8 cellular contexts compared by ENCODE assay signal in the genomic region with DNA sequence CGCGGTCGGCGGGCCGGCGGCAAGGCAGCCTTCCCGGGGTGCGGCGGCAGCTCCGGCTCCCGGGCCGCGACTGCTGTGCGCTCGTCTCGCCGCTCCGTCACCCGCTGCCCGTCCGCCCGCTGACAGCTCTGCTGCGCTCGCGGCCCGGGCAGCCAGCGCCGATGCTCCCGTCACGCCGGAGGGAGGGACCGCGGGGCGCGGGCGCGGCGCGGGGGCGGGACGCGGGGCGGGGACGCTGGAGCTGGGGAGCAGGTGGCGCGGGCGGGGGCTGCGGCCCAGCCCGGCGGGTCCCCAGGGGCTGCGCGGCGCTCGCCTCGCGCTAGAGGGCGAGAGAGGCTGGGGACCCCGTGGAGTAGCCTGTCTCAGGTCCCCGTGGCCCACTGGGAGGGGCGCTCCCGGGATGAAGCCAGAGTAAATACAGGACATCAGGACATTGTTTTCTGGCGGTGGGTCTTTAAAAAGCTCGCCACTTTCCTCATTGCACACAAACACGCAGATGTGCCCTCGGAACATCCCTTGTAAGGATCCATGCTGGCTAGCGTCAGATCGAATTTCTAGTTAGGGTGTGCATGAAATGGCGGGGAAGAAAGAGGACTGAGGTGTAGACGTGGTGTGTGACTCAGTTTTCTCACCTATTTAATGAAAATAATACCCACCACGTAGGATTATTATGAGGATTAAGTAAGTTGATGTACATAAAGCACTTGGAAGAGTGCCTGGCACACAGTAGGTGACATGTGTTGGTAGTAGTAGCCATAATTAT. TPM values are rescaled to one million over a fixed set of nuclear protein-coding genes. Genes with fewer than 3 reads are reported as not detected.
DNase-seq lines count a peak whose midpoint lies in the region; ATAC-seq and TF ChIP-seq lines count a peak whose summit lies in the region.

A gene with protein sequence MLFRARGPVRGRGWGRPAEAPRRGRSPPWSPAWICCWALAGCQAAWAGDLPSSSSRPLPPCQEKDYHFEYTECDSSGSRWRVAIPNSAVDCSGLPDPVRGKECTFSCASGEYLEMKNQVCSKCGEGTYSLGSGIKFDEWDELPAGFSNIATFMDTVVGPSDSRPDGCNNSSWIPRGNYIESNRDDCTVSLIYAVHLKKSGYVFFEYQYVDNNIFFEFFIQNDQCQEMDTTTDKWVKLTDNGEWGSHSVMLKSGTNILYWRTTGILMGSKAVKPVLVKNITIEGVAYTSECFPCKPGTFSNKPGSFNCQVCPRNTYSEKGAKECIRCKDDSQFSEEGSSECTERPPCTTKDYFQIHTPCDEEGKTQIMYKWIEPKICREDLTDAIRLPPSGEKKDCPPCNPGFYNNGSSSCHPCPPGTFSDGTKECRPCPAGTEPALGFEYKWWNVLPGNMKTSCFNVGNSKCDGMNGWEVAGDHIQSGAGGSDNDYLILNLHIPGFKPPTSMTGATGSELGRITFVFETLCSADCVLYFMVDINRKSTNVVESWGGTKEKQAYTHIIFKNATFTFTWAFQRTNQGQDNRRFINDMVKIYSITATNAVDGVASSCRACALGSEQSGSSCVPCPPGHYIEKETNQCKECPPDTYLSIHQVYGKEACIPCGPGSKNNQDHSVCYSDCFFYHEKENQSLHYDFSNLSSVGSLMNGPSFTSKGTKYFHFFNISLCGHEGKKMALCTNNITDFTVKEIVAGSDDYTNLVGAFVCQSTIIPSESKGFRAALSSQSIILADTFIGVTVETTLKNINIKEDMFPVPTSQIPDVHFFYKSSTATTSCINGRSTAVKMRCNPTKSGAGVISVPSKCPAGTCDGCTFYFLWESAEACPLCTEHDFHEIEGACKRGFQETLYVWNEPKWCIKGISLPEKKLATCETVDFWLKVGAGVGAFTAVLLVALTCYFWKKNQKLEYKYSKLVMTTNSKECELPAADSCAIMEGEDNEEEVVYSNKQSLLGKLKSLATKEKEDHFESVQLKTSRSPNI (minus strand): TSS at position 130 of the 763 bp plus-strand sequence. CDS start 141 bp downstream, outside the sequence.

- peak within 1 kb of the TSS; percentile 78 to 88 (median 84) for H3K4me3 Mint-ChIP-seq in naive thymus-derived CD4-positive, alpha-beta T cell

- H3K79me2 ChIP-seq in PC-3 (ENCODE audit: low read length): no peaks in the 10 kb centered on the region

- TSS peak; percentile 30 for BruUV-seq in PC-3 (replicated peaks; lab: Mats Ljungman, UMichigan)

- no peaks in the 10 kb centered on the region for H3K36me3 Mint-ChIP-seq in naive thymus-derived CD4-positive, alpha-beta T cell

- H3K9ac ChIP-seq in HUES6 (ENCODE audit: low read length) (peak within 1 kb of the TSS; percentile 54), PC-3 (ENCODE audit: low read length) (peak within 1 kb of the TSS; percentile 55)

- POLR2A ChIA-PET in PC-3 (lab: Charles Lee; ENCODE audit: unreplicated experiment): interaction anchor here (0.6 to 1.2 kb wide), 2 partner anchors 92 to 104 kb away, joined by 10 to 13 read pairs; a partner anchor contains a TSS
- POLR2A ChIA-PET in naive thymus-derived CD4-positive, alpha-beta T cell (lab: Charles Lee): interaction anchor here (0.9 to 1.0 kb wide), 2 partner anchors 93 to 160 kb away, joined by 3 to 9 read pairs; a partner anchor contains a TSS

- DNase-seq in DMS 273 treated with DMSO at 0.1 percent for 48 hours (lab: John Stamatoyannopoulos, UW) (peak; percentile 88), PC-3 (peak; percentile 80), activated T-helper 1 cell treated with Interleukin-2 at 50 U/mL for 16 hours (ENCODE audit: low read depth) (peak; percentile 72), fibroblast of mammary gland (ENCODE audit: low read depth) (peak; percentile 25)
- peak; percentile 68 to 83 (median 75) for DNase-seq in naive thymus-derived CD4-positive, alpha-beta T cell
- DNase-seq in stimulated activated naive CD4-positive, alpha-beta T cell (lab: John Stamatoyannopoulos, UW): peak; percentile 44 to 77 (median 72)

- TF ChIP-seq CTCF in PC-3 (conservative IDR thresholded peaks at IDR 0.05; ENCODE audit: low read depth, low read length): peak; percentile 44
- no peak for TF ChIP-seq CTCF in fibroblast of mammary gland (conservative IDR thresholded peaks at IDR 0.05; ENCODE audit: control insufficient read depth, insufficient read depth, low read depth, low read length)

- no peaks in the 10 kb centered on the region for H3K9me3 ChIP-seq in HUES6 (ENCODE audit: control insufficient read depth, insufficient read depth, low read depth, low read length)
- H3K9me3 ChIP-seq in PC-3 (ENCODE audit: low read length): no peaks in the 10 kb centered on the region
- no peaks in the 10 kb centered on the region for H3K9me3 ChIP-seq in naive thymus-derived CD4-positive, alpha-beta T cell (ENCODE audit: control insufficient read depth in 2 of 3, low read length in 3 of 3)

- H3F3A ChIP-seq in PC-3 (ENCODE audit: low read length, unreplicated experiment): no peaks in the 10 kb centered on the region

- H3K9me3 Mint-ChIP-seq in naive thymus-derived CD4-positive, alpha-beta T cell: no peaks in the 10 kb centered on the region

- H3K4me1 Mint-ChIP-seq in naive thymus-derived CD4-positive, alpha-beta T cell: peaks cover 7 to 18% (median 14%) of the 10 kb centered on the region in 7 donors

- intact Hi-C loops in PC-3 (cut with micrococcal nuclease): loop anchor here (1.0 to 2.0 kb wide), 2 partner anchors 89 to 127 kb away; no protein-coding TSS in a partner anchor
- intact Hi-C loops in naive thymus-derived CD4-positive, alpha-beta T cell (cut with micrococcal nuclease): loop anchor here (1.0 to 5.0 kb wide), 9 partner anchors 81 to 286 kb away; a partner anchor contains a TSS

- peak within 1 kb of the TSS in 8 of 9 donors; percentile 6 to 89 (median 70) for H3K27ac Mint-ChIP-seq in naive thymus-derived CD4-positive, alpha-beta T cell

- no peaks in the 10 kb centered on the region for H4K20me1 ChIP-seq in PC-3 (ENCODE audit: low read length)

- peaks cover 16% of the 10 kb centered on the region for H3K27me3 ChIP-seq in HUES6 (ENCODE audit: control insufficient read depth, insufficient read depth, low read length)
- H3K27me3 ChIP-seq in PC-3 (ENCODE audit: low read length): no peaks in the 10 kb centered on the region
- no peaks in the 10 kb centered on the region for H3K27me3 ChIP-seq in naive thymus-derived CD4-positive, alpha-beta T cell (ENCODE audit: control insufficient read depth in 2 of 2, insufficient read depth in 2 of 2, low read length in 2 of 2)

- no peaks in the 10 kb centered on the region for H3K9me2 ChIP-seq in PC-3 (replicated peaks; ENCODE audit: low read length)

- peaks cover 9 to 23% (median 14%) of the 10 kb centered on the region in 5 donors for H3K27me3 Mint-ChIP-seq in naive thymus-derived CD4-positive, alpha-beta T cell

- H3K4me2 ChIP-seq in PC-3 (ENCODE audit: low read length): peak within 1 kb of the TSS; percentile 100

- H3K27ac ChIP-seq in HUES6 (ENCODE audit: low read depth, low read length): no peak within 1 kb of the TSS
- H3K27ac ChIP-seq in PC-3 (ENCODE audit: low read length): peak within 1 kb of the TSS; percentile 22; the same call in 1 of the 2 replicates
- H3K27ac ChIP-seq in naive thymus-derived CD4-positive, alpha-beta T cell (ENCODE audit: low read depth, low read length): peak within 1 kb of the TSS; percentile 52

- H3K36me3 ChIP-seq in HUES6 (ENCODE audit: control insufficient read depth, insufficient read depth, low read length): no peaks in the 10 kb centered on the region
- H3K36me3 ChIP-seq in PC-3 (ENCODE audit: low read depth, low read length): no peaks in the 10 kb centered on the region
- H3K36me3 ChIP-seq in naive thymus-derived CD4-positive, alpha-beta T cell (ENCODE audit: control insufficient read depth in 2 of 3, insufficient read depth in 3 of 3, low read length in 3 of 3): no peaks in the 10 kb centered on the region

- H3K4me1 ChIP-seq in HUES6 (ENCODE audit: control insufficient read depth, insufficient read depth, low read length) (peaks cover 5% of the 10 kb centered on the region; the same call in 1 of the 2 replicates), PC-3 (ENCODE audit: insufficient read depth, low read length) (peaks cover 10% of the 10 kb centered on the region; the same call in 1 of the 2 replicates)
- H3K4me1 ChIP-seq in naive thymus-derived CD4-positive, alpha-beta T cell (ENCODE audit: control insufficient read depth in 2 of 2, insufficient read depth in 2 of 2, low read length in 2 of 2): peaks cover 9 to 10% of the 10 kb centered on the region in 2 donors

- ATAC-seq in GM21423 (IDR thresholded peaks at IDR 0.05; ENCODE audit: unreplicated experiment) (peak; percentile 96), PC-3 (peak; percentile 88)
- peak; percentile 97 for ATAC-seq in naive thymus-derived CD4-positive, alpha-beta T cell

- peak within 1 kb of the TSS; percentile 100 for H2AFZ ChIP-seq in PC-3 (ENCODE audit: low read length)

- CTCF ChIA-PET in PC-3 (lab: Charles Lee): interaction anchor here (0.6 to 0.9 kb wide), 5 partner anchors 46 to 134 kb away, joined by 3 to 5 read pairs (median 3); a partner anchor contains a TSS
- CTCF ChIA-PET in naive thymus-derived CD4-positive, alpha-beta T cell (lab: Charles Lee): interaction anchor here (1.6 kb wide), 1 partner anchor 94 kb away, joined by 3 read pairs; no protein-coding TSS in a partner anchor

- H3K4me3 ChIP-seq in HUES6 (ENCODE audit: low read depth, low read length): peak within 1 kb of the TSS; percentile 67
- H3K4me3 ChIP-seq in PC-3 (ENCODE audit: low read length): peak within 1 kb of the TSS; percentile 94
- H3K4me3 ChIP-seq in fibroblast of mammary gland (ENCODE audit: control insufficient read depth, low read depth, low read length): peak within 1 kb of the TSS; percentile 40
- peak within 1 kb of the TSS; percentile 66 for H3K4me3 ChIP-seq in naive thymus-derived CD4-positive, alpha-beta T cell (ENCODE audit: low read length)

RNA-seq across cellular contexts. Expression of the gene that starts here (rescaled TPM):
- 10.2 and 14.7 TPM in 2 replicates for total RNA-seq in PC-3 (2014; rRNA removed)
- 10 to 100 TPM in 2 of 5 experiments, 1 to 10 TPM in 3; 5.3 to 11.0 (median 6.4) TPM for total RNA-seq in naive thymus-derived CD4-positive, alpha-beta T cell
- 1 to 10 TPM; 1.3 to 7.6 TPM for polyA plus RNA-seq in naive thymus-derived CD4-positive, alpha-beta T cell

Comparison
In these comparisons a context has a peak if more than half of its experiments do, and no peak if none do; other contexts are left out.
1. DNase-seq: peak in every context shown above with its lines; median percentile 88 in DMS 273 treated with DMSO at 0.1 percent for 48 hours; 80 in PC-3; 75 in naive thymus-derived CD4-positive, alpha-beta T cell; 72 in activated T-helper 1 cell treated with Interleukin-2 at 50 U/mL for 16 hours; 72 in stimulated activated naive CD4-positive, alpha-beta T cell; 25 in fibroblast of mammary gland.
2. H3K4me3 ChIP-seq: peak in every context shown above with its lines; median percentile 94 in PC-3; 67 in HUES6; 66 in naive thymus-derived CD4-positive, alpha-beta T cell; 40 in fibroblast of mammary gland.